Comparison of ENCODE assay signal across 9 cellular contexts in the genomic region with DNA sequence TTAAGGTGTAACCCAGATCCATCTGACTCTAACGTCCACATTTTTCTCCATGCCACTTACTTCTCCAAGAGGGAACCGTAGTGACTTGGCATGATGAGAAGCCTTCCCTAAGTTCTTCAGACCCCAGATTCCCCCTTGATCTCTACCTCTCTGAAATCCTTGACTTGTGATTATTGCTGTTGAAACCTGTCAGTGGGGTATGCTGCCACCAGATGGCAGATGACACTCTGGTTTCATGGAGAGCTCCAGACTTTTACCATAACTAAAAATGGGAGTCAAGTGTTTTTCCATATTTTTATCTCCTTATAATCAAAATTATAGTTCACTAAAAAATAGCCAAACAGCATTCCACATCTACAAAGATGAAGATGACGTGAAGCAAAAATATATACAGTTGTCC.
DNase-seq lines count a peak whose midpoint lies in the region; ATAC-seq and TF ChIP-seq lines count a peak whose summit lies in the region.
"Had no signal": no experiment of that assay in that cellular context is flagged by ENCODE, and none has a peak within 500 bp of the region (broad histone marks: within the 10 kb centered on the region; RNA-seq: fewer than 3 reads in every experiment).

No MANE protein-coding gene starts in this region.

- no peaks in the 10 kb centered on the region for H3K4me1 ChIP-seq in DOHH2 (ENCODE audit: control insufficient read depth, low read length)
- H3K4me1 ChIP-seq in mucosa of descending colon (ENCODE audit: low read depth): no peaks in the 10 kb centered on the region

- no peaks in the 10 kb centered on the region for H4K20me1 ChIP-seq in DOHH2 (ENCODE audit: control insufficient read depth, insufficient read depth, low read depth, low read length)

- in situ Hi-C loops in KBM-7 (cut with MboI; ENCODE audit: low pct_unique_long_range_greater_than_20kb, low sequenced_read_pairs): no loop called here

- H3K9me2 ChIP-seq in DOHH2 (replicated peaks; ENCODE audit: control insufficient read depth, low read length): no peaks in the 10 kb centered on the region

- TF ChIP-seq CTCF in DOHH2 (IDR thresholded peaks at IDR 0.05; ENCODE audit: low read depth, low read length, poor library complexity, severe bottlenecking): peak; percentile 9
- peak; percentile 62 for TF ChIP-seq CTCF in cardiac fibroblast (IDR thresholded peaks at IDR 0.05; ENCODE audit: low read depth, low read length)
- TF ChIP-seq CTCF in mucosa of descending colon (IDR thresholded peaks at IDR 0.05): no peak

- H3K36me3 ChIP-seq in DOHH2 (ENCODE audit: control insufficient read depth, low read length) (no peaks in the 10 kb centered on the region), mucosa of descending colon (ENCODE audit: low read depth) (no peaks in the 10 kb centered on the region)

- no peak overlapping the region for H3K4me2 ChIP-seq in DOHH2 (ENCODE audit: low read length)

- intact Hi-C loops in mucosa of descending colon (cut with DNase I, micrococcal nuclease): no loop called here

- H3K27me3 ChIP-seq in DOHH2 (ENCODE audit: control insufficient read depth, low read length): no peaks in the 10 kb centered on the region

- DNase-seq in KBM-7 (peak; percentile 5), cardiac fibroblast (ENCODE audit: low read depth in 2 of 2) (peak in 1 of 2 donors; percentile 57), mucosa of descending colon (peak in 1 of 3 donors; percentile 73)
- DNase-seq: effector CD8-positive, alpha-beta T cell had no signal

- H3K9me3 ChIP-seq in DOHH2 (ENCODE audit: control insufficient read depth, insufficient read depth, low read length) (no peaks in the 10 kb centered on the region), mucosa of descending colon (no peaks in the 10 kb centered on the region)

- no peak overlapping the region for H3K4me3 ChIP-seq in DOHH2 (ENCODE audit: low read length)
- H3K4me3 ChIP-seq in cardiac fibroblast (replicated peaks in 1 of 2; ENCODE audit: low read depth in 2 of 2, low read length in 2 of 2): no peak overlapping the region
- no peak overlapping the region for H3K4me3 ChIP-seq in mucosa of descending colon

- ATAC-seq in mucosa of descending colon (peak; percentile 39), HG03045 (IDR thresholded peaks at IDR 0.05; ENCODE audit: unreplicated experiment) (no peak), HG02840 (IDR thresholded peaks at IDR 0.05; ENCODE audit: low FRiP score, unreplicated experiment) (no peak), GM18868 (IDR thresholded peaks at IDR 0.05; ENCODE audit: unreplicated experiment) (no peak), HG02885 (IDR thresholded peaks at IDR 0.05; ENCODE audit: poor library complexity, unreplicated experiment) (no peak)

- no peaks in the 10 kb centered on the region for H3K79me2 ChIP-seq in DOHH2 (ENCODE audit: control insufficient read depth, low read length)

- no peaks in the 10 kb centered on the region for H3F3A ChIP-seq in DOHH2 (ENCODE audit: control insufficient read depth, insufficient read depth)

- H3K27ac ChIP-seq in DOHH2 (ENCODE audit: low read depth, low read length): no peak overlapping the region
